ENCODE assay signal across 9 cellular contexts in the genomic region with DNA sequence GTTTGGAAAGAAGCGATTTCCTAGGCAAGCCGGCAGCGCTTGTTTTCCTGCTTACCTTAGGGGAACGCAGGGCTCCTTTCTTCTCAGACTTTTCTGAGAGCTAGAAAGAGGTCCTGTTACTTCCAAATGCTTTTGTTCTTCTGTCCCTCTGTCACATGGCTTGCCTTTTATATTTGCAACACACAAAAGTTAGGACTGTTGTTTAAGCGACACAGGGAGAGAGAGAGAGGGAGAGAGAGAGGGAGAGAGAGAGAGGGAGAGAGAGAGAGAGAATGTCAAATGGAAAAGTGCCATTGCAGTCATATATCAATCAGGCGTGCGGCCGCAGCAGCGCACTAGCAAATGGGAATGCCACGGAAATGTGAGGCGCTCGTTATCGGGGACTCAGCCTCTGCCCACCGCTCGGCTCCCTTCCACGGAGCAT. TPM values are rescaled to one million over a fixed set of nuclear protein-coding genes. Genes with fewer than 3 reads are reported as not detected.
DNase-seq lines count a peak whose midpoint lies in the region; ATAC-seq and TF ChIP-seq lines count a peak whose summit lies in the region.
"Had no signal": no experiment of that assay in that cellular context is flagged by ENCODE, and none has a peak within 500 bp of the region (broad histone marks: within the 10 kb centered on the region; RNA-seq: fewer than 3 reads in every experiment).

A gene with protein sequence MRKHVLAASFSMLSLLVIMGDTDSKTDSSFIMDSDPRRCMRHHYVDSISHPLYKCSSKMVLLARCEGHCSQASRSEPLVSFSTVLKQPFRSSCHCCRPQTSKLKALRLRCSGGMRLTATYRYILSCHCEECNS (minus strand): TSS at position 142 of the 424 bp plus-strand sequence. CDS start 14,745 bp downstream, outside the sequence.

- H3K9me3 ChIP-seq in stomach smooth muscle (ENCODE audit: control insufficient read depth in 2 of 2, low read length in 2 of 2) (no peaks in the 10 kb centered on the region), mucosa of descending colon (no peaks in the 10 kb centered on the region)

- H3K27ac ChIP-seq in brain microvascular endothelial cell (no peak within 1 kb of the TSS), stomach smooth muscle (ENCODE audit: low read length) (no peak within 1 kb of the TSS)

- in situ Hi-C loops in brain microvascular endothelial cell (cut with HindIII; ENCODE audit: low pct_ligation_motif_present, low sequenced_read_pairs): no loop called here

- TF ChIP-seq CTCF in brain microvascular endothelial cell (IDR thresholded peaks at IDR 0.05; ENCODE audit: low read depth, low read length, missing control alignments) (no peak), mucosa of descending colon (IDR thresholded peaks at IDR 0.05) (no peak)

- ATAC-seq in mucosa of descending colon: no peak

- H3K36me3 ChIP-seq in brain microvascular endothelial cell (replicated peaks) (no peaks in the 10 kb centered on the region), stomach smooth muscle (ENCODE audit: control insufficient read depth in 2 of 2, insufficient read depth in 2 of 2, low read length in 2 of 2) (no peaks in the 10 kb centered on the region), mucosa of descending colon (ENCODE audit: low read depth) (no peaks in the 10 kb centered on the region)

- H3K4me1 ChIP-seq in stomach smooth muscle (ENCODE audit: control insufficient read depth, insufficient read depth, low read length) (peaks cover 8% of the 10 kb centered on the region), mucosa of descending colon (ENCODE audit: low read depth) (peaks cover 4% of the 10 kb centered on the region)

- intact Hi-C loops in mucosa of descending colon (cut with DNase I, micrococcal nuclease): no loop called here

- H3K4me3 ChIP-seq in brain microvascular endothelial cell (ENCODE audit: low read depth, low read length): peak within 1 kb of the TSS; percentile 47
- H3K4me3 ChIP-seq in stomach smooth muscle (ENCODE audit: low read length in 2 of 2): peak within 1 kb of the TSS; percentile 68 to 71
- H3K4me3 ChIP-seq in mucosa of descending colon: no peak within 1 kb of the TSS

- peak within 1 kb of the TSS in 1 of 2 donors; percentile 51 for H3K9ac ChIP-seq in stomach smooth muscle (ENCODE audit: low read length in 2 of 2)

- H3K27me3 ChIP-seq in brain microvascular endothelial cell (replicated peaks) (no peaks in the 10 kb centered on the region), stomach smooth muscle (ENCODE audit: control insufficient read depth in 1 of 2, insufficient read depth in 2 of 2, low read length in 2 of 2) (peaks cover 0 to 43% of the 10 kb centered on the region in 2 donors)

- DNase-seq in NCI-H2227 (lab: John Stamatoyannopoulos, UW; ENCODE audit: unreplicated experiment) (peak; percentile 5), NCI-H2227 treated with DMSO at 0.1 percent for 48 hours (lab: John Stamatoyannopoulos, UW) (no peak), brain microvascular endothelial cell (no peak), kidney tubule cell (ENCODE audit: low spot score) (peak; percentile 32), mucosa of descending colon (no peak), hepatic stellate cell (ENCODE audit: low spot score) (no peak)
- DNase-seq in activated naive CD4-positive, alpha-beta T cell treated with anti-CD3 and anti-CD28 coated beads, Interleukin-2, amount 50 U/mL, for 16 hours: no peak
- DNase-seq: activated CD4-positive, CD25-positive, alpha-beta regulatory T cell had no signal

RNA-seq across cellular contexts. Expression of the gene that starts here (rescaled TPM):
- total RNA-seq in mucosa of descending colon: not detected

Comparison
In these comparisons a context has a peak if more than half of its experiments do, and no peak if none do; other contexts are left out.
1. DNase-seq: peak in NCI-H2227 (single experiment) and kidney tubule cell (single experiment); none in NCI-H2227 treated with DMSO at 0.1 percent for 48 hours (single experiment), brain microvascular endothelial cell (single experiment), mucosa of descending colon (0 of 3), hepatic stellate cell (single experiment) and activated naive CD4-positive, alpha-beta T cell treated with anti-CD3 and anti-CD28 coated beads, Interleukin-2, amount 50 U/mL, for 16 hours (single experiment).